30 cellular contexts compared by ENCODE assay signal in genomic region chr10:78863601-78864239, GRCh38.
"Had no signal": no experiment of that assay in that cellular context is flagged by ENCODE, and none has a peak within 500 bp of the region (broad histone marks: within the 10 kb centered on the region; RNA-seq: fewer than 3 reads in every experiment).

No MANE protein-coding gene starts in this region.

- H3K36me3 ChIP-seq: gastroesophageal sphincter, stomach, transverse colon, uterus had no signal

- ATAC-seq: activated T-cell treated with anti-CD3 and anti-CD28 coated beads, Interleukin-2, amount 50 U/mL, for 72 hours; effector memory CD8-positive, alpha-beta T cell; gastroesophageal sphincter; left colon; psoas muscle; stimulated activated naive B cell treated with anti-CD40 and anti-IgM and Interleukin-4, amounts not matched to agents 10 μg/mL and 1 μg/mL and 100 μg/mL, for 72 hours had no signal

- H3K4me3 ChIP-seq: coronary artery, dorsolateral prefrontal cortex, gastroesophageal sphincter, psoas muscle, stomach, transverse colon, uterus had no signal

- H3K4me1 ChIP-seq: parathyroid adenoma, psoas muscle, transverse colon, uterus had no signal

- H3K36me3 Mint-ChIP-seq: activated naive CD8-positive, alpha-beta T cell; mesothelial cell of epicardium; naive B cell; stimulated activated naive B cell treated with anti-CD40 and anti-IgM and Interleukin-4, amounts not matched to agents 10 μg/mL and 1 μg/mL and 100 μg/mL, for 72 hours had no signal

- H3K27ac ChIP-seq: coronary artery, dorsolateral prefrontal cortex, gastroesophageal sphincter, parathyroid adenoma, psoas muscle, stomach, transverse colon, uterus, VCaP had no signal

- H2AFZ ChIP-seq: parathyroid adenoma had no signal

- H3K4me3 Mint-ChIP-seq: activated naive CD8-positive, alpha-beta T cell; activated T-cell treated with anti-CD3 and anti-CD28 coated beads, Interleukin-2, amount 50 U/mL, for 72 hours; effector memory CD8-positive, alpha-beta T cell; mesothelial cell of epicardium; naive B cell; nephron progenitor cell; stimulated activated naive B cell treated with anti-CD40 and anti-IgM and Interleukin-4, amounts not matched to agents 10 μg/mL and 1 μg/mL and 100 μg/mL, for 72 hours had no signal

- DNase-seq: activated CD4-positive, alpha-beta T cell treated with anti-CD3 and anti-CD28 coated beads for 4 hours; activated CD4-positive, alpha-beta T cell treated with anti-CD3 and anti-CD28 coated beads, Interleukin-2, amount 50 U/mL, for 4 hours; activated naive CD4-positive, alpha-beta T cell treated with Interleukin-2 at 50 U/mL for 16 hours; activated T-cell treated with anti-CD3 and anti-CD28 coated beads for 4 hours; activated T-cell treated with anti-CD3 and anti-CD28 coated beads, Interleukin-2, amount 50 U/mL, for 72 hours; anterior cingulate cortex; cerebellar nuclear complex; dorsolateral prefrontal cortex; effector memory CD8-positive, alpha-beta T cell; erythroblast; hippocampal formation; kidney; left colon; naive B cell; nephron progenitor cell; nucleus accumbens; psoas muscle; stimulated activated CD4-positive, alpha-beta T cell treated with anti-CD3 and anti-CD28 coated beads, Interleukin-15, amount 100 ng/mL, for 24 hours; stimulated activated CD4-positive, alpha-beta T cell treated with anti-CD3 and anti-CD28 coated beads, Interleukin-2, amount 100 ng/mL, for 24 hours; stimulated activated naive B cell treated with anti-CD40 and anti-IgM and Interleukin-4, amounts not matched to agents 10 μg/mL and 1 μg/mL and 100 μg/mL, for 72 hours; stomach; T-helper 1 cell; transverse colon; uterus had no signal

- H3K9me3 Mint-ChIP-seq: activated T-cell treated with anti-CD3 and anti-CD28 coated beads, Interleukin-2, amount 50 U/mL, for 72 hours; effector memory CD8-positive, alpha-beta T cell; mesothelial cell of epicardium; nephron progenitor cell; stimulated activated naive B cell treated with anti-CD40 and anti-IgM and Interleukin-4, amounts not matched to agents 10 μg/mL and 1 μg/mL and 100 μg/mL, for 72 hours had no signal

- H3K9me3 ChIP-seq: gastroesophageal sphincter, psoas muscle, stomach, transverse colon, uterus had no signal

- H3K79me2 ChIP-seq: parathyroid adenoma had no signal

- H3K27ac Mint-ChIP-seq: activated naive CD8-positive, alpha-beta T cell; activated T-cell treated with anti-CD3 and anti-CD28 coated beads, Interleukin-2, amount 50 U/mL, for 72 hours; effector memory CD8-positive, alpha-beta T cell; mesothelial cell of epicardium; naive B cell; nephron progenitor cell; stimulated activated naive B cell treated with anti-CD40 and anti-IgM and Interleukin-4, amounts not matched to agents 10 μg/mL and 1 μg/mL and 100 μg/mL, for 72 hours had no signal

- H3K27me3 Mint-ChIP-seq: activated naive CD8-positive, alpha-beta T cell had no signal

- H3K27me3 ChIP-seq: dorsolateral prefrontal cortex, gastroesophageal sphincter, stomach, transverse colon, uterus had no signal

- H3K9ac ChIP-seq: parathyroid adenoma had no signal

- H3K4me1 Mint-ChIP-seq: mesothelial cell of epicardium, naive B cell had no signal
